In genomic region chr19:7888826-7889217, GRCh38 we compare ENCODE assay signal across 11 cellular contexts. TPM values are rescaled to one million over a fixed set of nuclear protein-coding genes. Genes with fewer than 3 reads are reported as not detected.
DNase-seq lines count a peak whose midpoint lies in the region; ATAC-seq, FAIRE-seq and TF ChIP-seq lines count a peak whose summit lies in the region.
"Had no signal": no experiment of that assay in that cellular context is flagged by ENCODE, and none has a peak within 500 bp of the region (broad histone marks: within the 10 kb centered on the region; RNA-seq: fewer than 3 reads in every experiment).

No MANE protein-coding gene starts in this region.

- H3K4me3 ChIP-seq in Jurkat, Clone E6-1 (ENCODE audit: low read length), result peak overlapping the region; percentile 50
- H3K4me3 ChIP-seq in endocrine pancreas (ENCODE audit: control insufficient read depth, insufficient read depth, low read length) (no peak overlapping the region), HepG2 (replicated peaks in 1 of 3; ENCODE audit: insufficient read depth in 1 of 3, low read depth in 2 of 3, low read length in 3 of 3) (peak overlapping the region; percentile 82 to 93 (median 90)), suprapubic skin (peak overlapping the region; percentile 57)

- in situ Hi-C loops in HepG2 (cut with HindIII; ENCODE audit: extremely low pct_ligation_motif_present, low pct_unique_long_range_greater_than_20kb), result no loop called here

- H2AFZ ChIP-seq in HepG2 (ENCODE audit: low read length), result no peak overlapping the region

- H3K4me2 ChIP-seq in HepG2 (ENCODE audit: low read depth, low read length), result peak overlapping the region; percentile 88

- POLR2A ChIA-PET in HepG2 (lab: Yijun Ruan, JAX), result interaction anchor here (0.8 to 8.1 kb wide), 8 partner anchors 9 to 58 kb away, joined by 4 to 75 read pairs (median 25); partner anchors contain the start of genes MAP2K7, PRR36 and SNAPC2

- H3K9ac ChIP-seq in endocrine pancreas (ENCODE audit: control insufficient read depth, insufficient read depth, low read length) (peak overlapping the region; percentile 55), HepG2 (ENCODE audit: insufficient read depth, low read depth, low read length) (peak overlapping the region; percentile 86)

- peak overlapping the region; percentile 58 for H3K27ac ChIP-seq in HepG2 (ENCODE audit: extremely low read length, insufficient read depth, low read length)
- H3K27ac ChIP-seq in suprapubic skin, result peak overlapping the region; percentile 18

- intact Hi-C loops in HepG2 (cut with micrococcal nuclease; ENCODE audit: unreplicated experiment), result no loop called here

- H3K9me3 ChIP-seq in endocrine pancreas (ENCODE audit: control insufficient read depth, low read length) (no peaks in the 10 kb centered on the region), HepG2 (ENCODE audit: low read length) (no peaks in the 10 kb centered on the region), suprapubic skin (no peaks in the 10 kb centered on the region)

- ATAC-seq in HepG2 (no peak), GM21423 (IDR thresholded peaks at IDR 0.05; ENCODE audit: unreplicated experiment) (no peak)

- H3K36me3 ChIP-seq in endocrine pancreas (ENCODE audit: control insufficient read depth, insufficient read depth, low read length), result no peaks in the 10 kb centered on the region
- no peaks in the 10 kb centered on the region for H3K36me3 ChIP-seq in HepG2 (replicated peaks in 1 of 2; ENCODE audit: control insufficient read depth in 1 of 2, insufficient read depth in 2 of 2, low read length in 2 of 2)
- H3K36me3 ChIP-seq in suprapubic skin, result no peaks in the 10 kb centered on the region

- 23% methylated on average over 6 of the region's 8 CpGs for WGBS in HepG2 (ENCODE audit: low lambda C conversion rate)
- WGBS in suprapubic skin, result 70% methylated on average over 8 of the region's 8 CpGs

- H3K4me1 ChIP-seq in endocrine pancreas (ENCODE audit: control insufficient read depth, insufficient read depth, low read length), result no peaks in the 10 kb centered on the region
- H3K4me1 ChIP-seq in HepG2 (ENCODE audit: insufficient read depth, low read length), result peaks cover 71% of the 10 kb centered on the region
- H3K4me1 ChIP-seq in suprapubic skin, result peaks cover 17% of the 10 kb centered on the region

- no peak for TF ChIP-seq RAD21 in HepG2 (CRISPR knock-in tag; IDR thresholded peaks at IDR 0.05)

- no peak for TF ChIP-seq CTCF in HepG2 (CRISPR knock-in tag; IDR thresholded peaks at IDR 0.05)
- no peak for TF ChIP-seq CTCF in suprapubic skin (IDR thresholded peaks at IDR 0.05)

- no peak for TF ChIP-seq POLR2A in HepG2 (IDR thresholded peaks at IDR 0.05; ENCODE audit: insufficient read depth in 1 of 2, low read depth in 2 of 2, low read length in 2 of 2)
- TF ChIP-seq POLR2A in suprapubic skin (IDR thresholded peaks at IDR 0.05), result no peak

- CTCF ChIA-PET in HepG2 (lab: Yijun Ruan, JAX; ENCODE audit: low intra/inter-chr PET ratio, low total read pairs), result no interaction called here

- H3K27me3 ChIP-seq in endocrine pancreas (ENCODE audit: control insufficient read depth, insufficient read depth, low read length), result no peaks in the 10 kb centered on the region
- no peaks in the 10 kb centered on the region for H3K27me3 ChIP-seq in HepG2 (ENCODE audit: control insufficient read depth in 1 of 2, insufficient read depth in 2 of 2, low read length in 2 of 2)
- peaks cover 10% of the 10 kb centered on the region for H3K27me3 ChIP-seq in suprapubic skin

- TF ChIP-seq EP300 in HepG2 (IDR thresholded peaks at IDR 0.05; ENCODE audit: low read depth in 2 of 2, low read length in 2 of 2) (no peak), HepG2 (CRISPR knock-in tag; IDR thresholded peaks at IDR 0.05; ENCODE audit: borderline replicate concordance) (no peak), suprapubic skin (IDR thresholded peaks at IDR 0.05) (no peak)

- BruUV-seq in HepG2 (replicated peaks; lab: Mats Ljungman, UMichigan), result TSS peak; percentile 93

- H3K79me2 ChIP-seq in HepG2 (ENCODE audit: insufficient read depth, low read length), result peaks cover 7% of the 10 kb centered on the region

- no peak for FAIRE-seq in HepG2 (lab: Jason Lieb, UNC)

- no peak for DNase-seq in Jurkat, Clone E6-1 (ENCODE audit: low read depth, low spot score)
- DNase-seq in HepG2 (ENCODE audit: low spot score), result no peak
- DNase-seq in suprapubic skin (ENCODE audit: low spot score in 2 of 2), result no peak
- no peak for DNase-seq in NCI-H2081 treated with DMSO at 0.1 percent for 48 hours (lab: John Stamatoyannopoulos, UW)
- DNase-seq in GM03348 (ENCODE audit: low spot score), result no peak
- DNase-seq in NCI-H345 (lab: John Stamatoyannopoulos, UW), result no peak
- DNase-seq: KG1, NCI-H446 treated with DMSO at 0.1 percent for 48 hours had no signal

- H4K20me1 ChIP-seq in HepG2 (ENCODE audit: insufficient read depth, low read length), result no peaks in the 10 kb centered on the region

RNA-seq across cellular contexts. Expression of gene LRRC8E, which starts 0.5 kb away (rescaled TPM):
- 0.85 TPM for polyA plus RNA-seq in Jurkat, Clone E6-1 (2012; ENCODE audit: insufficient read depth, insufficient read length)
- total RNA-seq in HepG2 (2016; rRNA removed; fragmentation: Illumina TruSeq; extraction: Trizol), result 4.0 and 8.0 TPM in 2 replicates
- total RNA-seq in HepG2 (2016; cell fraction: cytosol; rRNA removed; fragmentation: Illumina TruSeq; extraction: Trizol; ENCODE audit: low read depth), result 0.97 and 1.0 TPM in 2 replicates
- total RNA-seq in HepG2 (2016; cell fraction: insoluble cytoplasmic fraction; rRNA removed; fragmentation: Illumina TruSeq; extraction: Trizol), result 4.0 and 9.1 TPM in 2 replicates
- 2.2 and 3.4 TPM in 2 replicates for total RNA-seq in HepG2 (2016; cell fraction: membrane; rRNA removed; fragmentation: Illumina TruSeq; extraction: Trizol)
- total RNA-seq in HepG2 (2016; cell fraction: nucleus; rRNA removed; fragmentation: Illumina TruSeq; extraction: Trizol), result 7.5 and 8.2 TPM in 2 replicates
- 10.3 and 14.6 TPM in 2 replicates for polyA plus RNA-seq in HepG2 (2011; rRNA removed)
- 6.6 and 7.8 TPM in 2 replicates for polyA plus RNA-seq in HepG2 (2011; cell fraction: cytosol; rRNA removed)
- polyA plus RNA-seq in HepG2 (2011; cell fraction: nucleus; rRNA removed), result 7.6 and 8.4 TPM in 2 replicates
- polyA plus RNA-seq in HepG2 (2012), result 10.1 and 12.0 TPM in 2 replicates
- 0.41 and 0.42 TPM in 2 replicates for polyA plus RNA-seq in HepG2 (2016; cell fraction: cytosol; fragmentation: Illumina TruSeq; extraction: Trizol; ENCODE audit: low read depth)
- polyA plus RNA-seq in HepG2 (2016; cell fraction: insoluble cytoplasmic fraction; fragmentation: Illumina TruSeq; extraction: Trizol; ENCODE audit: low read depth), result 2.8 and 3.6 TPM in 2 replicates
- 0.65 and 1.00 TPM in 2 replicates for polyA plus RNA-seq in HepG2 (2016; cell fraction: membrane; fragmentation: Illumina TruSeq; extraction: Trizol; ENCODE audit: low read depth)
- polyA plus RNA-seq in HepG2 (2016; cell fraction: nucleus; fragmentation: Illumina TruSeq; extraction: Trizol; ENCODE audit: insufficient read depth, low read depth), result 8.0 and 10.3 TPM in 2 replicates
- polyA minus RNA-seq in HepG2 (2011; rRNA and poly(A)+ RNA removed; ENCODE audit: low replicate concordance), result 13.5 and 26.2 TPM in 2 replicates
- polyA minus RNA-seq in HepG2 (2011; cell fraction: cytosol; rRNA and poly(A)+ RNA removed), result 10.5 and 13.4 TPM in 2 replicates
- polyA minus RNA-seq in HepG2 (2011; cell fraction: nucleus; rRNA and poly(A)+ RNA removed), result 5.5 and 7.0 TPM in 2 replicates
- total RNA-seq in suprapubic skin, result 10 to 100 TPM; 15.2 to 41.6 (median 30.9) TPM
- total RNA-seq: natural killer cell treated with Interleukin-12 subunit alpha and Interleukin-12 subunit beta and Interleukin-15 and Interleukin-18, amount 100 ng/mL, for 72 hours had no signal

RNA-seq across cellular contexts. Expression of gene PRR36, which starts 14.6 kb away (rescaled TPM):
- polyA plus RNA-seq in Jurkat, Clone E6-1 (2012; ENCODE audit: insufficient read depth, insufficient read length), result 9.4 TPM
- total RNA-seq in HepG2 (2016; rRNA removed; fragmentation: Illumina TruSeq; extraction: Trizol), result 0.07 TPM in 2 replicates
- total RNA-seq in HepG2 (2016; cell fraction: cytosol; rRNA removed; fragmentation: Illumina TruSeq; extraction: Trizol; ENCODE audit: low read depth), result 0.30 TPM in 1 of 2 replicates, not detected in the other
- 0.09 and 0.30 TPM in 2 replicates for total RNA-seq in HepG2 (2016; cell fraction: insoluble cytoplasmic fraction; rRNA removed; fragmentation: Illumina TruSeq; extraction: Trizol)
- total RNA-seq in HepG2 (2016; cell fraction: membrane; rRNA removed; fragmentation: Illumina TruSeq; extraction: Trizol), result 0.15 and 0.17 TPM in 2 replicates
- 0.09 and 0.22 TPM in 2 replicates for total RNA-seq in HepG2 (2016; cell fraction: nucleus; rRNA removed; fragmentation: Illumina TruSeq; extraction: Trizol)
- 0.17 TPM in 2 replicates for polyA plus RNA-seq in HepG2 (2011; rRNA removed)
- 0.05 and 0.13 TPM in 2 replicates for polyA plus RNA-seq in HepG2 (2011; cell fraction: cytosol; rRNA removed)
- polyA plus RNA-seq in HepG2 (2011; cell fraction: nucleus; rRNA removed), result 0.73 and 1.3 TPM in 2 replicates
- polyA plus RNA-seq in HepG2 (2012), result 1.5 and 1.8 TPM in 2 replicates
- polyA plus RNA-seq in HepG2 (2016; cell fraction: cytosol; fragmentation: Illumina TruSeq; extraction: Trizol; ENCODE audit: low read depth), result 0.23 and 0.25 TPM in 2 replicates
- polyA plus RNA-seq in HepG2 (2016; cell fraction: insoluble cytoplasmic fraction; fragmentation: Illumina TruSeq; extraction: Trizol; ENCODE audit: low read depth), result 0.54 and 0.83 TPM in 2 replicates
- polyA plus RNA-seq in HepG2 (2016; cell fraction: membrane; fragmentation: Illumina TruSeq; extraction: Trizol; ENCODE audit: low read depth), result 0.34 and 0.41 TPM in 2 replicates
- 1.3 and 1.5 TPM in 2 replicates for polyA plus RNA-seq in HepG2 (2016; cell fraction: nucleus; fragmentation: Illumina TruSeq; extraction: Trizol; ENCODE audit: insufficient read depth, low read depth)
- polyA minus RNA-seq in HepG2 (2011; rRNA and poly(A)+ RNA removed; ENCODE audit: low replicate concordance), result 0.34 TPM in 1 of 2 replicates, not detected in the other
- polyA minus RNA-seq in HepG2 (2011; cell fraction: cytosol; rRNA and poly(A)+ RNA removed), result 0.97 and 1.1 TPM in 2 replicates
- polyA minus RNA-seq in HepG2 (2011; cell fraction: nucleus; rRNA and poly(A)+ RNA removed), result 0.25 and 0.26 TPM in 2 replicates
- 1 to 10 TPM in 1 of 4 donors, under 1 TPM in 3; 0.26 to 1.1 (median 0.74) TPM for total RNA-seq in suprapubic skin
- total RNA-seq: natural killer cell treated with Interleukin-12 subunit alpha and Interleukin-12 subunit beta and Interleukin-15 and Interleukin-18, amount 100 ng/mL, for 72 hours had no signal

RNA-seq across cellular contexts. Expression of gene MAP2K7, which starts 14.9 kb away (rescaled TPM):
- polyA plus RNA-seq in Jurkat, Clone E6-1 (2012; ENCODE audit: insufficient read depth, insufficient read length), result 30.5 TPM
- total RNA-seq in HepG2 (2016; rRNA removed; fragmentation: Illumina TruSeq; extraction: Trizol) (8.7 and 10.8 TPM in 2 replicates), suprapubic skin (10 to 100 TPM; 25.1 to 52.4 (median 29.3) TPM)
- 3.9 and 4.1 TPM in 2 replicates for total RNA-seq in HepG2 (2016; cell fraction: cytosol; rRNA removed; fragmentation: Illumina TruSeq; extraction: Trizol; ENCODE audit: low read depth)
- 7.6 and 11.7 TPM in 2 replicates for total RNA-seq in HepG2 (2016; cell fraction: insoluble cytoplasmic fraction; rRNA removed; fragmentation: Illumina TruSeq; extraction: Trizol)
- total RNA-seq in HepG2 (2016; cell fraction: membrane; rRNA removed; fragmentation: Illumina TruSeq; extraction: Trizol), result 11.5 and 13.1 TPM in 2 replicates
- 8.3 and 8.5 TPM in 2 replicates for total RNA-seq in HepG2 (2016; cell fraction: nucleus; rRNA removed; fragmentation: Illumina TruSeq; extraction: Trizol)
- polyA plus RNA-seq in HepG2 (2011; rRNA removed), result 9.0 and 14.8 TPM in 2 replicates
- polyA plus RNA-seq in HepG2 (2011; cell fraction: cytosol; rRNA removed), result 8.8 and 11.2 TPM in 2 replicates
- polyA plus RNA-seq in HepG2 (2011; cell fraction: nucleus; rRNA removed), result 42.0 and 50.6 TPM in 2 replicates
- 17.3 and 19.9 TPM in 2 replicates for polyA plus RNA-seq in HepG2 (2012)
- polyA plus RNA-seq in HepG2 (2016; cell fraction: cytosol; fragmentation: Illumina TruSeq; extraction: Trizol; ENCODE audit: low read depth), result 3.9 and 4.4 TPM in 2 replicates
- 10.5 and 15.1 TPM in 2 replicates for polyA plus RNA-seq in HepG2 (2016; cell fraction: insoluble cytoplasmic fraction; fragmentation: Illumina TruSeq; extraction: Trizol; ENCODE audit: low read depth)
- 8.5 and 10.6 TPM in 2 replicates for polyA plus RNA-seq in HepG2 (2016; cell fraction: membrane; fragmentation: Illumina TruSeq; extraction: Trizol; ENCODE audit: low read depth)
- polyA plus RNA-seq in HepG2 (2016; cell fraction: nucleus; fragmentation: Illumina TruSeq; extraction: Trizol; ENCODE audit: insufficient read depth, low read depth), result 25.7 and 31.5 TPM in 2 replicates
- 17.6 and 23.5 TPM in 2 replicates for polyA minus RNA-seq in HepG2 (2011; rRNA and poly(A)+ RNA removed; ENCODE audit: low replicate concordance)
- 10.0 and 13.0 TPM in 2 replicates for polyA minus RNA-seq in HepG2 (2011; cell fraction: cytosol; rRNA and poly(A)+ RNA removed)
- 11.2 and 11.7 TPM in 2 replicates for polyA minus RNA-seq in HepG2 (2011; cell fraction: nucleus; rRNA and poly(A)+ RNA removed)

RNA-seq across cellular contexts. Expression of gene TGFBR3L, which starts 25.8 kb away (rescaled TPM):
- 23.7 TPM for polyA plus RNA-seq in Jurkat, Clone E6-1 (2012; ENCODE audit: insufficient read depth, insufficient read length)
- 0.83 and 1.0 TPM in 2 replicates for total RNA-seq in HepG2 (2016; rRNA removed; fragmentation: Illumina TruSeq; extraction: Trizol)
- 3.2 and 3.7 TPM in 2 replicates for total RNA-seq in HepG2 (2016; cell fraction: cytosol; rRNA removed; fragmentation: Illumina TruSeq; extraction: Trizol; ENCODE audit: low read depth)
- 0.56 and 1.1 TPM in 2 replicates for total RNA-seq in HepG2 (2016; cell fraction: insoluble cytoplasmic fraction; rRNA removed; fragmentation: Illumina TruSeq; extraction: Trizol)
- 1.6 and 2.1 TPM in 2 replicates for total RNA-seq in HepG2 (2016; cell fraction: membrane; rRNA removed; fragmentation: Illumina TruSeq; extraction: Trizol)
- total RNA-seq in HepG2 (2016; cell fraction: nucleus; rRNA removed; fragmentation: Illumina TruSeq; extraction: Trizol), result 0.81 TPM in 1 of 2 replicates, not detected in the other
- polyA plus RNA-seq in HepG2 (2011; rRNA removed), result 0.14 and 0.20 TPM in 2 replicates
- 0.25 and 0.55 TPM in 2 replicates for polyA plus RNA-seq in HepG2 (2011; cell fraction: cytosol; rRNA removed)
- polyA plus RNA-seq in HepG2 (2011; cell fraction: nucleus; rRNA removed), result 1.0 and 1.6 TPM in 2 replicates
- polyA plus RNA-seq in HepG2 (2012), result 0.25 and 0.69 TPM in 2 replicates
- polyA plus RNA-seq in HepG2 (2016; cell fraction: cytosol; fragmentation: Illumina TruSeq; extraction: Trizol; ENCODE audit: low read depth), result 7.2 and 8.1 TPM in 2 replicates
- 0.49 and 1.4 TPM in 2 replicates for polyA plus RNA-seq in HepG2 (2016; cell fraction: insoluble cytoplasmic fraction; fragmentation: Illumina TruSeq; extraction: Trizol; ENCODE audit: low read depth)
- 4.1 and 4.2 TPM in 2 replicates for polyA plus RNA-seq in HepG2 (2016; cell fraction: membrane; fragmentation: Illumina TruSeq; extraction: Trizol; ENCODE audit: low read depth)
- polyA plus RNA-seq in HepG2 (2016; cell fraction: nucleus; fragmentation: Illumina TruSeq; extraction: Trizol; ENCODE audit: insufficient read depth, low read depth), result 0.90 and 1.3 TPM in 2 replicates
- 0.30 and 1.5 TPM in 2 replicates for polyA minus RNA-seq in HepG2 (2011; rRNA and poly(A)+ RNA removed; ENCODE audit: low replicate concordance)
- not detected in 2 replicates for polyA minus RNA-seq in HepG2 (2011; cell fraction: cytosol; rRNA and poly(A)+ RNA removed)
- polyA minus RNA-seq in HepG2 (2011; cell fraction: nucleus; rRNA and poly(A)+ RNA removed), result not detected in 2 replicates
- not detected for total RNA-seq in suprapubic skin

RNA-seq across cellular contexts. Expression of gene SNAPC2, which starts 31.3 kb away (rescaled TPM):
- polyA plus RNA-seq in Jurkat, Clone E6-1 (2012; ENCODE audit: insufficient read depth, insufficient read length), result 32.2 TPM
- 9.5 and 10.2 TPM in 2 replicates for total RNA-seq in HepG2 (2016; rRNA removed; fragmentation: Illumina TruSeq; extraction: Trizol)
- total RNA-seq in HepG2 (2016; cell fraction: cytosol; rRNA removed; fragmentation: Illumina TruSeq; extraction: Trizol; ENCODE audit: low read depth), result 3.3 and 4.0 TPM in 2 replicates
- total RNA-seq in HepG2 (2016; cell fraction: insoluble cytoplasmic fraction; rRNA removed; fragmentation: Illumina TruSeq; extraction: Trizol), result 8.2 and 10.9 TPM in 2 replicates
- 6.9 and 7.4 TPM in 2 replicates for total RNA-seq in HepG2 (2016; cell fraction: membrane; rRNA removed; fragmentation: Illumina TruSeq; extraction: Trizol)
- 3.7 and 5.2 TPM in 2 replicates for total RNA-seq in HepG2 (2016; cell fraction: nucleus; rRNA removed; fragmentation: Illumina TruSeq; extraction: Trizol)
- polyA plus RNA-seq in HepG2 (2011; rRNA removed), result 12.7 and 14.9 TPM in 2 replicates
- 8.4 and 15.7 TPM in 2 replicates for polyA plus RNA-seq in HepG2 (2011; cell fraction: cytosol; rRNA removed)
- 12.8 and 13.8 TPM in 2 replicates for polyA plus RNA-seq in HepG2 (2011; cell fraction: nucleus; rRNA removed)
- 11.7 and 16.4 TPM in 2 replicates for polyA plus RNA-seq in HepG2 (2012)
- polyA plus RNA-seq in HepG2 (2016; cell fraction: cytosol; fragmentation: Illumina TruSeq; extraction: Trizol; ENCODE audit: low read depth), result 3.7 and 4.1 TPM in 2 replicates
- polyA plus RNA-seq in HepG2 (2016; cell fraction: insoluble cytoplasmic fraction; fragmentation: Illumina TruSeq; extraction: Trizol; ENCODE audit: low read depth), result 11.2 and 15.9 TPM in 2 replicates
- 6.9 and 8.4 TPM in 2 replicates for polyA plus RNA-seq in HepG2 (2016; cell fraction: membrane; fragmentation: Illumina TruSeq; extraction: Trizol; ENCODE audit: low read depth)
- polyA plus RNA-seq in HepG2 (2016; cell fraction: nucleus; fragmentation: Illumina TruSeq; extraction: Trizol; ENCODE audit: insufficient read depth, low read depth), result 13.1 and 13.7 TPM in 2 replicates
- polyA minus RNA-seq in HepG2 (2011; rRNA and poly(A)+ RNA removed; ENCODE audit: low replicate concordance), result 8.5 and 12.6 TPM in 2 replicates
- 7.2 and 7.8 TPM in 2 replicates for polyA minus RNA-seq in HepG2 (2011; cell fraction: cytosol; rRNA and poly(A)+ RNA removed)
- polyA minus RNA-seq in HepG2 (2011; cell fraction: nucleus; rRNA and poly(A)+ RNA removed), result 1.7 and 4.4 TPM in 2 replicates
- total RNA-seq in suprapubic skin, result 10 to 100 TPM; 11.1 to 22.3 (median 19.6) TPM
